Comparison of ENCODE assay signal across 9 cellular contexts in genomic region chr2:58039170-58039611, GRCh38. TPM values are rescaled to one million over a fixed set of nuclear protein-coding genes. Genes with fewer than 3 reads are reported as not detected.
DNase-seq lines count a peak whose midpoint lies in the region; ATAC-seq and TF ChIP-seq lines count a peak whose summit lies in the region.
"Had no signal": no experiment of that assay in that cellular context is flagged by ENCODE, and none has a peak within 500 bp of the region (broad histone marks: within the 10 kb centered on the region; RNA-seq: fewer than 3 reads in every experiment).

No MANE protein-coding gene starts in this region.

- H3K27ac Mint-ChIP-seq in activated B cell treated with CpG ODN at 0.5 μM for 24 hours, result peak overlapping the region; percentile 90

- CTCF ChIA-PET in activated B cell treated with CpG ODN at 0.5 μM for 24 hours (lab: Charles Lee), result no interaction called here

- no peaks in the 10 kb centered on the region for H3K9me3 ChIP-seq in WERI-Rb-1 (ENCODE audit: severe bottlenecking)

- H3K4me3 Mint-ChIP-seq in activated B cell treated with CpG ODN at 0.5 μM for 24 hours, result peak overlapping the region; percentile 73

- H3K36me3 ChIP-seq in WERI-Rb-1, result no peaks in the 10 kb centered on the region

- H3K36me3 Mint-ChIP-seq in activated B cell treated with CpG ODN at 0.5 μM for 24 hours (ENCODE audit: low read depth), result peaks cover 8% of the 10 kb centered on the region

- H3K4me1 Mint-ChIP-seq in activated B cell treated with CpG ODN at 0.5 μM for 24 hours, result peaks cover 64% of the 10 kb centered on the region

- intact Hi-C loops in activated B cell treated with CpG ODN at 0.5 μM for 24 hours (cut with micrococcal nuclease), result loop anchor here (1.0 to 2.0 kb wide), 2 partner anchors 8 to 16 kb away; no protein-coding TSS in a partner anchor

- no peak overlapping the region for H3K27ac ChIP-seq in WERI-Rb-1

- ATAC-seq in GM19438 (IDR thresholded peaks at IDR 0.05; ENCODE audit: low read depth, unreplicated experiment) (peak; percentile 63), HG03280 (IDR thresholded peaks at IDR 0.05; ENCODE audit: unreplicated experiment) (peak; percentile 88), activated B cell treated with CpG ODN at 0.5 μM for 24 hours (ENCODE audit: low read depth) (peak; percentile 64)

- TF ChIP-seq CTCF in activated B cell treated with CpG ODN at 0.5 μM for 24 hours (IDR thresholded peaks at IDR 0.05) (no peak), WERI-Rb-1 (IDR thresholded peaks at IDR 0.05; ENCODE audit: low read depth, low read length) (no peak)

- no peaks in the 10 kb centered on the region for H3K27me3 ChIP-seq in WERI-Rb-1 (ENCODE audit: insufficient read depth, low read depth, severe bottlenecking)

- POLR2A ChIA-PET in activated B cell treated with CpG ODN at 0.5 μM for 24 hours (lab: Charles Lee), result interaction anchor here (1.2 kb wide), 1 partner anchor 15 kb away, joined by 3 read pairs; no protein-coding TSS in a partner anchor

- no peaks in the 10 kb centered on the region for H3K9me3 Mint-ChIP-seq in activated B cell treated with CpG ODN at 0.5 μM for 24 hours

- no peak overlapping the region for H3K4me3 ChIP-seq in WERI-Rb-1 (ENCODE audit: low read depth, low read length)

- DNase-seq in AG08395 (ENCODE audit: low spot score), result peak; percentile 31
- no peak for DNase-seq in activated B cell treated with CpG ODN at 0.5 μM for 24 hours
- no peak for DNase-seq in D341Med (ENCODE audit: low spot score)
- DNase-seq in NCI-H2029 treated with DMSO at 0.1 percent for 48 hours (lab: John Stamatoyannopoulos, UW), result no peak
- no peak for DNase-seq in 8988T
- DNase-seq in WERI-Rb-1, result no peak
- DNase-seq: DMS 273 treated with DMSO at 0.1 percent for 48 hours had no signal

- no peaks in the 10 kb centered on the region for H3K27me3 Mint-ChIP-seq in activated B cell treated with CpG ODN at 0.5 μM for 24 hours

RNA-seq across cellular contexts. Expression of gene VRK2, which starts 7.4 kb away (rescaled TPM):
- 60.0 and 63.0 TPM in 2 replicates for total RNA-seq in activated B cell treated with CpG ODN at 0.5 μM for 24 hours
